ENCODE assay signal across 8 cellular contexts in genomic region chr10:117004238-117004626, GRCh38. TPM values are rescaled to one million over a fixed set of nuclear protein-coding genes. Genes with fewer than 3 reads are reported as not detected.
A peak's percentile ranks its signal among the peaks of the same experiment; 100 is the strongest.
DNase-seq lines count a peak whose midpoint lies in the region; ATAC-seq and TF ChIP-seq lines count a peak whose summit lies in the region.

No MANE protein-coding gene starts in this region.

- H3K4me3 ChIP-seq in CD8-positive, alpha-beta memory T cell (ENCODE audit: low read length) = no peak overlapping the region
- H3K4me3 ChIP-seq in MG63 (peak overlapping the region; percentile 74), colonic mucosa (peak overlapping the region; percentile 83), mucosa of descending colon (peak overlapping the region; percentile 44)

- H3K36me3 ChIP-seq in CD8-positive, alpha-beta memory T cell (ENCODE audit: insufficient read depth, low read length) = no peaks in the 10 kb centered on the region
- H3K36me3 ChIP-seq in MG63 (0 out of 2 replicates have a peak, but pooled peaks cover 3% of the 10 kb centered on the region), colonic mucosa (no peaks in the 10 kb centered on the region), mucosa of descending colon (ENCODE audit: low read depth) (no peaks in the 10 kb centered on the region)

- H3K9me3 ChIP-seq in CD8-positive, alpha-beta memory T cell (ENCODE audit: low read length) = no peaks in the 10 kb centered on the region
- H3K9me3 ChIP-seq in MG63 (no peaks in the 10 kb centered on the region; the same call in 1 of the 2 replicates), colonic mucosa (no peaks in the 10 kb centered on the region), mucosa of descending colon (no peaks in the 10 kb centered on the region)

- POLR2A ChIA-PET in CD8-positive, alpha-beta memory T cell (lab: Charles Lee) = no interaction called here

- H3K4me1 ChIP-seq in CD8-positive, alpha-beta memory T cell (ENCODE audit: insufficient read depth, low read length) = no peaks in the 10 kb centered on the region
- H3K4me1 ChIP-seq in colonic mucosa (no peaks in the 10 kb centered on the region), mucosa of descending colon (ENCODE audit: low read depth) (peaks cover 7% of the 10 kb centered on the region)

- TF ChIP-seq CTCF in colonic mucosa (IDR thresholded peaks at IDR 0.05) = no peak
- TF ChIP-seq CTCF in mucosa of descending colon (IDR thresholded peaks at IDR 0.05) = no peak

- peak overlapping the region; percentile 59 for H3K27ac ChIP-seq in CD8-positive, alpha-beta memory T cell (ENCODE audit: low read depth, low read length)
- H3K27ac ChIP-seq in colonic mucosa = peak overlapping the region; percentile 91

- CTCF ChIA-PET in CD8-positive, alpha-beta memory T cell (lab: Charles Lee) = no interaction called here

- ATAC-seq in GM21381 (IDR thresholded peaks at IDR 0.05; ENCODE audit: unreplicated experiment) (peak; percentile 32), mucosa of descending colon (no peak)

- intact Hi-C loops in colonic mucosa (cut with DNase I) (no loop called here), mucosa of descending colon (cut with DNase I, micrococcal nuclease) (no loop called here)

- peak overlapping the region in 6 of 7 donors; percentile 41 to 76 (median 61) for H3K4me3 Mint-ChIP-seq in CD8-positive, alpha-beta memory T cell

- H3K36me3 Mint-ChIP-seq in CD8-positive, alpha-beta memory T cell = no peaks in the 10 kb centered on the region

- H3K4me1 Mint-ChIP-seq in CD8-positive, alpha-beta memory T cell = peaks cover 4 to 11% (median 8%) of the 10 kb centered on the region in 3 donors

- H3K27me3 ChIP-seq in CD8-positive, alpha-beta memory T cell (ENCODE audit: insufficient read depth, low read length, poor library complexity, severe bottlenecking) = peaks cover 9% of the 10 kb centered on the region
- H3K27me3 ChIP-seq in MG63 (no peaks in the 10 kb centered on the region), colonic mucosa (no peaks in the 10 kb centered on the region)

- peaks cover 0 to 4% (median 2%) of the 10 kb centered on the region in 5 donors for H3K9me3 Mint-ChIP-seq in CD8-positive, alpha-beta memory T cell

- H3K27me3 Mint-ChIP-seq in CD8-positive, alpha-beta memory T cell = peaks cover 21 to 51% of the 10 kb centered on the region in 2 donors

- H3K27ac Mint-ChIP-seq in CD8-positive, alpha-beta memory T cell = no peak overlapping the region

- H3K9ac ChIP-seq in colonic mucosa (ENCODE audit: low read depth in 2 of 2, low read length in 2 of 2) = peak overlapping the region; percentile 77 to 85

- no peak for DNase-seq in CD8-positive, alpha-beta memory T cell
- DNase-seq in MG63 (no peak), colonic mucosa (no peak), mucosa of descending colon (no peak), COLO829 (ENCODE audit: low spot score) (no peak), GDM1 (lab: John Stamatoyannopoulos, UW) (no peak), NCI-H2227 (lab: John Stamatoyannopoulos, UW; ENCODE audit: unreplicated experiment) (no peak)

RNA-seq across cellular contexts. Expression of gene SHTN1, which starts 0.8 kb away (rescaled TPM):
- under 1 TPM; 0.28 to 0.38 TPM for total RNA-seq in CD8-positive, alpha-beta memory T cell
- not detected for polyA plus RNA-seq in CD8-positive, alpha-beta memory T cell
- total RNA-seq in MG63 (2014; rRNA removed; shearing (Covaris generic); ENCODE audit: low replicate concordance) = 0.82 and 0.99 TPM in 2 replicates
- 10 to 100 TPM; 28.1 to 30.9 TPM for total RNA-seq in colonic mucosa
- total RNA-seq in mucosa of descending colon = 10 to 100 TPM; 17.4 to 33.5 (median 27.9) TPM
